Comparison of ENCODE assay signal across 17 cellular contexts in genomic region chr2:208251098-208251497, GRCh38.
"Had no signal": no experiment of that assay in that cellular context is flagged by ENCODE, and none has a peak within 500 bp of the region (broad histone marks: within the 10 kb centered on the region; RNA-seq: fewer than 3 reads in every experiment).

No MANE protein-coding gene starts in this region.

- H3K27me3 ChIP-seq: heart right ventricle, left lung had no signal

- H3K27ac ChIP-seq: thoracic aorta had no signal

- H3K27me3 Mint-ChIP-seq: activated CD8-positive, alpha-beta memory T cell treated with anti-CD3 and anti-CD28 coated beads, Interleukin-2, amount 10 ng/mL, durations not matched to agents 7 days and 5 days; activated T-cell treated with anti-CD3 and anti-CD28 coated beads, Interleukin-2, amount 50 U/mL, for 24 hours; stimulated activated naive CD8-positive, alpha-beta T cell treated with anti-CD3 and anti-CD28 coated beads, Interleukin-15, amount 100 ng/mL, for 72 hours had no signal

- DNase-seq: activated CD4-positive, alpha-beta T cell treated with anti-CD3 and anti-CD28 coated beads, Interleukin-2, amount 50 U/mL, for 4 hours; activated CD4-positive, CD25-positive, alpha-beta regulatory T cell treated with anti-CD3 and anti-CD28 coated beads, Interleukin-2, amount 50 U/mL, for 72 hours; activated CD8-positive, alpha-beta memory T cell treated with anti-CD3 and anti-CD28 coated beads, Interleukin-2, amount 10 ng/mL, durations not matched to agents 7 days and 5 days; activated effector memory CD4-positive, alpha-beta T cell treated with Interleukin-2 at 50 U/mL for 16 hours; activated T-cell treated with anti-CD3 and anti-CD28 coated beads, Interleukin-2, amount 50 U/mL, for 24 hours; aorta; effector CD4-positive, alpha-beta T cell; heart right ventricle; left lung; mesendoderm; stimulated activated CD4-positive, alpha-beta T cell treated with anti-CD3 and anti-CD28 coated beads, Interleukin-2, amount 100 ng/mL, for 48 hours; stimulated activated CD8-positive, alpha-beta memory T cell treated with anti-CD3 and anti-CD28 coated beads, Interleukin-4, amount 100 ng/mL, for 48 hours; stimulated activated naive CD8-positive, alpha-beta T cell treated with anti-CD3 and anti-CD28 coated beads, Interleukin-15, amount 100 ng/mL, for 72 hours; T-helper 2 cell had no signal

- H3K4me3 ChIP-seq: thoracic aorta had no signal

- H3K9me3 Mint-ChIP-seq: activated naive CD4-positive, alpha-beta T cell treated with anti-CD3 and anti-CD28 coated beads, Interleukin-2, amount 50 U/mL, for 72 hours; activated T-cell treated with anti-CD3 and anti-CD28 coated beads, Interleukin-2, amount 50 U/mL, for 24 hours; neural crest cell; stimulated activated naive CD8-positive, alpha-beta T cell treated with anti-CD3 and anti-CD28 coated beads, Interleukin-15, amount 100 ng/mL, for 72 hours had no signal

- H3K27ac Mint-ChIP-seq: activated CD8-positive, alpha-beta memory T cell treated with anti-CD3 and anti-CD28 coated beads, Interleukin-2, amount 10 ng/mL, durations not matched to agents 7 days and 5 days; activated naive CD4-positive, alpha-beta T cell treated with anti-CD3 and anti-CD28 coated beads, Interleukin-2, amount 50 U/mL, for 72 hours; activated T-cell treated with anti-CD3 and anti-CD28 coated beads, Interleukin-2, amount 50 U/mL, for 24 hours; stimulated activated naive CD8-positive, alpha-beta T cell treated with anti-CD3 and anti-CD28 coated beads, Interleukin-15, amount 100 ng/mL, for 72 hours had no signal

- H3K4me3 Mint-ChIP-seq: activated CD8-positive, alpha-beta memory T cell treated with anti-CD3 and anti-CD28 coated beads, Interleukin-2, amount 10 ng/mL, durations not matched to agents 7 days and 5 days; activated T-cell treated with anti-CD3 and anti-CD28 coated beads, Interleukin-2, amount 50 U/mL, for 24 hours; stimulated activated naive CD8-positive, alpha-beta T cell treated with anti-CD3 and anti-CD28 coated beads, Interleukin-15, amount 100 ng/mL, for 72 hours had no signal

- ATAC-seq: activated CD8-positive, alpha-beta memory T cell treated with anti-CD3 and anti-CD28 coated beads, Interleukin-2, amount 10 ng/mL, durations not matched to agents 7 days and 5 days; activated naive CD4-positive, alpha-beta T cell treated with anti-CD3 and anti-CD28 coated beads, Interleukin-2, amount 50 U/mL, for 72 hours; heart right ventricle; left lung; stimulated activated naive CD8-positive, alpha-beta T cell treated with anti-CD3 and anti-CD28 coated beads, Interleukin-15, amount 100 ng/mL, for 72 hours had no signal

- H3K9me3 ChIP-seq: heart right ventricle, left lung, thoracic aorta had no signal
